In genomic region chr1:55575571-55576279, GRCh38 we compare ENCODE assay signal across 1 cellular context.
TF ChIP-seq lines count a peak whose summit lies in the region.

No MANE protein-coding gene starts in this region.

TF ChIP-seq in H1, 55 proteins besides CTCF, POLR2A, EP300 and RAD21:
- TF ChIP-seq CHD7 (IDR thresholded peaks at IDR 0.05; ENCODE audit: insufficient replicate concordance, low read length) (no peak), RNF2 (IDR thresholded peaks at IDR 0.05; ENCODE audit: borderline replicate concordance, low read depth, low read length, missing control alignments, poor library complexity, severe bottlenecking) (no peak), GTF2F1 (IDR thresholded peaks at IDR 0.05; ENCODE audit: borderline replicate concordance, low read depth, low read length) (no peak), BACH1 (IDR thresholded peaks at IDR 0.05; ENCODE audit: low read length) (no peak), SP2 (IDR thresholded peaks at IDR 0.05; ENCODE audit: low read length) (no peak), ZNF274 (IDR thresholded peaks at IDR 0.05; ENCODE audit: borderline replicate concordance, extremely low read depth, low read length) (no peak), EGR1 (IDR thresholded peaks at IDR 0.05; ENCODE audit: borderline replicate concordance, low read depth, low read length) (no peak), RFX5 (IDR thresholded peaks at IDR 0.05; ENCODE audit: borderline replicate concordance, low read depth, low read length) (no peak), SP4 (IDR thresholded peaks at IDR 0.05; ENCODE audit: low read length) (no peak), SIX5 (IDR thresholded peaks at IDR 0.05; ENCODE audit: low read depth, low read length) (no peak), RBBP5 (IDR thresholded peaks at IDR 0.05; ENCODE audit: borderline replicate concordance, low read depth, low read length) (no peak), SAP30 (IDR thresholded peaks at IDR 0.05; ENCODE audit: insufficient read depth, insufficient replicate concordance, low read length) (no peak), BCL11A (IDR thresholded peaks at IDR 0.05; ENCODE audit: low read depth in 2 of 2, low read length in 2 of 2) (no peak), SP1 (IDR thresholded peaks at IDR 0.05; ENCODE audit: low read depth, low read length) (no peak)
